In the genomic region with DNA sequence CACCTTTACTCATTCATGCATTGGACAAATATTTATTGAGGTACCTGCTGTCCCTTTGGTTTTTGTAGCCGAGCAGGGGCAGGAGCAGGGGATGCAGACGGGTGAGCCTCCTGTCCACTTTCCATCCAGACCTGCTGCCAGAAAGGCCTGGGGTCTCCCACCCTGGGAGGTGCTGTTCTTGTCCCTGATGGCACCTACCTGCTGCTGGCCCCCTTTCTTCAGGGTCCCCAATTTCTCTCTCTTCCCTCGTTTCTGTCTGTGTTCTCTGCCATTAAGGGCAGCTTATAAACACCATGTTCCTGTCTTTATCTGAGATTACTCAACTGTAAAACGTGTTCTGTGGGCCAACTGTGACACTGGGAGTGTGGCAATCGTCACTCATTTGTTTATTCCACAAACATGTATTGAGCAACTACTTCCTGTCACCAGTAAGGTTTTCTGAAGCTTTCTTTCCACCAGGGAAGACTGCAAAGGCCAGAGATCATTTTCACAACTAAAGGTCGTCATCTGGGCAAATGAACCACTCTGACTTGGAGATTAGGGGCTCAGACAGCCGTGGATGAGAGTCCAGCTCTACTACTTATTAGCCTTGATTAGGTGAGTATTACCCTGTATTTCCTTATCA, we compare ENCODE assay signal across 10 cellular contexts. TPM values are rescaled to one million over a fixed set of nuclear protein-coding genes. Genes with fewer than 3 reads are reported as not detected.
DNase-seq lines count a peak whose midpoint lies in the region; ATAC-seq and TF ChIP-seq lines count a peak whose summit lies in the region.
"Had no signal": no experiment of that assay in that cellular context is flagged by ENCODE, and none has a peak within 500 bp of the region (broad histone marks: within the 10 kb centered on the region; RNA-seq: fewer than 3 reads in every experiment).

A gene with protein sequence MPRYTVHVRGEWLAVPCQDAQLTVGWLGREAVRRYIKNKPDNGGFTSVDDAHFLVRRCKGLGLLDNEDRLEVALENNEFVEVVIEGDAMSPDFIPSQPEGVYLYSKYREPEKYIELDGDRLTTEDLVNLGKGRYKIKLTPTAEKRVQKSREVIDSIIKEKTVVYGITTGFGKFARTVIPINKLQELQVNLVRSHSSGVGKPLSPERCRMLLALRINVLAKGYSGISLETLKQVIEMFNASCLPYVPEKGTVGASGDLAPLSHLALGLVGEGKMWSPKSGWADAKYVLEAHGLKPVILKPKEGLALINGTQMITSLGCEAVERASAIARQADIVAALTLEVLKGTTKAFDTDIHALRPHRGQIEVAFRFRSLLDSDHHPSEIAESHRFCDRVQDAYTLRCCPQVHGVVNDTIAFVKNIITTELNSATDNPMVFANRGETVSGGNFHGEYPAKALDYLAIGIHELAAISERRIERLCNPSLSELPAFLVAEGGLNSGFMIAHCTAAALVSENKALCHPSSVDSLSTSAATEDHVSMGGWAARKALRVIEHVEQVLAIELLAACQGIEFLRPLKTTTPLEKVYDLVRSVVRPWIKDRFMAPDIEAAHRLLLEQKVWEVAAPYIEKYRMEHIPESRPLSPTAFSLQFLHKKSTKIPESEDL (minus strand): TSS at position 311 of the 625 bp plus-strand sequence. CDS start 434 bp downstream, outside the sequence.

- H3K9me3 ChIP-seq in gastrocnemius medialis, result no peaks in the 10 kb centered on the region
- H3K9me3 ChIP-seq in sigmoid colon, result no peaks in the 10 kb centered on the region

- DNase-seq in H4 (ENCODE audit: low spot score) (peak; percentile 74), SIG-M5 treated with dmso at 0.1 percent for 504 hours (lab: John Stamatoyannopoulos, UW; ENCODE audit: unreplicated experiment) (peak; percentile 97), left ventricle myocardium superior (peak; percentile 32), gastrocnemius medialis (peak in 1 of 2 donors; percentile 50), sigmoid colon (no peak)
- no peak for DNase-seq in activated naive CD4-positive, alpha-beta T cell (lab: John Stamatoyannopoulos, UW)
- DNase-seq in activated CD4-positive, alpha-beta T cell treated with anti-CD3 and anti-CD28 coated beads, Interleukin-2, amount 50 U/mL, for 4 hours, result no peak
- DNase-seq: CD8-positive, alpha-beta T cell; mesendoderm had no signal

- TF ChIP-seq EP300 in sigmoid colon (IDR thresholded peaks at IDR 0.05), result no peak

- peak; percentile 58 for ATAC-seq in left ventricle myocardium superior
- peak; percentile 51 to 71 for ATAC-seq in gastrocnemius medialis
- no peak for ATAC-seq in HG03097 (IDR thresholded peaks at IDR 0.05; ENCODE audit: low FRiP score, unreplicated experiment)
- ATAC-seq: CD8-positive, alpha-beta T cell had no signal

- TF ChIP-seq CTCF in gastrocnemius medialis (IDR thresholded peaks at IDR 0.05 in 4 of 5, conservative IDR thresholded peaks at IDR 0.05 in 1 of 5) (no peak), sigmoid colon (IDR thresholded peaks at IDR 0.05) (no peak)

- H3K27me3 ChIP-seq in gastrocnemius medialis (no peaks in the 10 kb centered on the region), sigmoid colon (no peaks in the 10 kb centered on the region)

- H3K27ac ChIP-seq in gastrocnemius medialis (peak within 1 kb of the TSS in 1 of 4 donors; percentile 46), sigmoid colon (no peak within 1 kb of the TSS)

- WGBS in sigmoid colon, 2 donors, result 29 to 69% methylated on average over 7 of the region's 7 CpGs

- TF ChIP-seq POLR2A in gastrocnemius medialis (IDR thresholded peaks at IDR 0.05) (no peak), sigmoid colon (IDR thresholded peaks at IDR 0.05) (no peak)

- intact Hi-C loops in left ventricle myocardium superior (cut with micrococcal nuclease) (loop anchor here (10.0 kb wide), 1 partner anchor 171 kb away; no protein-coding TSS in a partner anchor), gastrocnemius medialis (cut with DNase I; ENCODE audit: low total_unique reads) (no loop called here), sigmoid colon (cut with DNase I) (loop anchor here (2.0 to 5.0 kb wide), 2 partner anchors 77 to 414 kb away; no protein-coding TSS in a partner anchor)

- in situ Hi-C loops in gastrocnemius medialis (cut with MboI; ENCODE audit: low sequenced_read_pairs in 4 of 4), result loop anchor here in 2 of 4 donors (10.0 kb wide), 1 partner anchor 81 kb away; no protein-coding TSS in a partner anchor

- H3K36me3 ChIP-seq in gastrocnemius medialis (peaks cover 0 to 3% of the 10 kb centered on the region in 2 donors), sigmoid colon (peaks cover 0 to 15% (median 2%) of the 10 kb centered on the region in 4 donors)

- H3K4me1 ChIP-seq in gastrocnemius medialis, result no peaks in the 10 kb centered on the region
- H3K4me1 ChIP-seq in sigmoid colon, result no peaks in the 10 kb centered on the region

- H3K4me3 ChIP-seq in gastrocnemius medialis (no peak within 1 kb of the TSS), sigmoid colon (no peak within 1 kb of the TSS)

RNA-seq across cellular contexts. Expression of the gene that starts here (rescaled TPM):
- 0.14 and 0.27 TPM in 2 replicates for total RNA-seq in H4 (2014; rRNA removed; shearing (Covaris generic))
- total RNA-seq in left ventricle myocardium superior (0.27 TPM), gastrocnemius medialis (1 to 10 TPM in 2 of 4 donors, under 1 TPM in 1, not detected in 1; 0.59 to 1.3 (median 1.3) TPM), sigmoid colon (under 1 TPM in 1 of 4 donors, not detected in 3; 0.14 TPM)
- polyA plus RNA-seq in sigmoid colon, result under 1 TPM; under 0.01 to 0.46 (median 0.39) TPM

Comparison
In these comparisons a context has a peak if more than half of its experiments do, and no peak if none do; other contexts are left out.
1. Peak in DNase-seq in H4; RNA of the gene not detected or under 1 TPM.
2. Peak in DNase-seq and ATAC-seq in left ventricle myocardium superior; RNA of the gene not detected or under 1 TPM.